ENCODE assay signal across 20 cellular contexts in the genomic region with DNA sequence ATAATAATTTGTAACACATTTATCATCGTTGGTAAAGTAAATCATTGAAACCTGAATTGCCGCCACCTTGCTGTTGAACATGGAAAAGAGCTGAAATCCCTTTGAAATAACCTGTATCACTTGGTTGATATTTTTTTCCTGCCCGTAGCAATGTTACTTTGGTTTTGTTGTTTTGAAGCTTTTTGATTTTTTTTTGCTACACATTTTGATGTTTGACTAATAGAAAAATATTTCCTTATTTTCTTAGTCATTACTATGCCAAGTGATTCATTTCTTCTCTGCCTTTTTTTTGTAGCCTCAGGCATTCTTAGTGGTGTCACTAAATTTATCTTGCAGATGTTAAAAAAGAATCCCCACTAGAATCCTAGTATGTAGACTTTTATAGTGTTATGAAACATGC.
DNase-seq lines count a peak whose midpoint lies in the region; TF ChIP-seq lines count a peak whose summit lies in the region.
"Had no signal": no experiment of that assay in that cellular context is flagged by ENCODE, and none has a peak within 500 bp of the region (broad histone marks: within the 10 kb centered on the region; RNA-seq: fewer than 3 reads in every experiment).

No MANE protein-coding gene starts in this region.

- WGBS in stomach, 5 donors: 58 to 78% (median 74%) methylated on average over 3 of the region's 3 CpGs

- intact Hi-C loops in stomach (cut with DNase I; ENCODE audit: low total_unique reads): no loop called here
- intact Hi-C loops in CD4-positive, alpha-beta memory T cell (cut with micrococcal nuclease): no loop called here

- H3K4me3 Mint-ChIP-seq in CD4-positive, alpha-beta memory T cell: no peak overlapping the region
- H3K4me3 Mint-ChIP-seq: activated CD8-positive, alpha-beta T cell treated with anti-CD3 and anti-CD28 coated beads for 36 hours; activated naive CD8-positive, alpha-beta T cell treated with anti-CD3 and anti-CD28 coated beads, Interleukin-2, amount 50 U/mL, for 24 hours; activated T-helper 1 cell treated with anti-CD3 and anti-CD28 coated beads, Interleukin-12 subunit alpha, Interleukin-12 subunit beta, Interleukin-2, Interleukin-4 antibody, amounts not matched to agents 30 ng/mL and 10 ng/mL and 1 ng/mL, durations not matched to agents 14 hours and 24 hours and 36 hours had no signal

- peaks cover 6 to 13% (median 8%) of the 10 kb centered on the region in 8 donors for H3K9me3 Mint-ChIP-seq in CD4-positive, alpha-beta memory T cell

- H3K4me1 ChIP-seq in ACC112 (ENCODE audit: control insufficient read depth, insufficient read depth, low read length, unreplicated experiment): peaks cover 14% of the 10 kb centered on the region
- H3K4me1 ChIP-seq in stomach: no peaks in the 10 kb centered on the region
- H3K4me1 ChIP-seq in CD4-positive, alpha-beta memory T cell (ENCODE audit: insufficient read depth, low read length): no peaks in the 10 kb centered on the region
- H3K4me1 ChIP-seq: Caco-2 had no signal

- POLR2A ChIA-PET in CD4-positive, alpha-beta memory T cell (lab: Charles Lee; ENCODE audit: partially characterized antibody): no interaction called here

- H3K27me3 Mint-ChIP-seq in CD4-positive, alpha-beta memory T cell: no peaks in the 10 kb centered on the region
- H3K27me3 Mint-ChIP-seq: activated CD8-positive, alpha-beta T cell treated with anti-CD3 and anti-CD28 coated beads for 36 hours; activated naive CD8-positive, alpha-beta T cell treated with anti-CD3 and anti-CD28 coated beads, Interleukin-2, amount 50 U/mL, for 24 hours had no signal

- CTCF ChIA-PET in CD4-positive, alpha-beta memory T cell (lab: Charles Lee; ENCODE audit: partially characterized antibody): no interaction called here

- H3K4me3 ChIP-seq in ACC112 (ENCODE audit: low read depth, low read length) (peak overlapping the region; percentile 66), HFF-Myc (replicated peaks; ENCODE audit: low read depth, low read length) (no peak overlapping the region), fibroblast of the aortic adventitia (ENCODE audit: low read depth, low read length) (no peak overlapping the region), stomach (no peak overlapping the region)
- no peak overlapping the region for H3K4me3 ChIP-seq in CD4-positive, alpha-beta memory T cell (ENCODE audit: low read length in 2 of 2)
- H3K4me3 ChIP-seq: heart right ventricle had no signal

- 0 out of 2 replicates have a peak, but pooled peaks cover 2% of the 10 kb centered on the region for H3K36me3 ChIP-seq in ACC112 (ENCODE audit: insufficient read depth, low read length)
- H3K36me3 ChIP-seq in stomach: no peaks in the 10 kb centered on the region
- H3K36me3 ChIP-seq in CD4-positive, alpha-beta memory T cell (ENCODE audit: insufficient read depth, low read length): no peaks in the 10 kb centered on the region
- H3K36me3 ChIP-seq: heart right ventricle had no signal

- no peaks in the 10 kb centered on the region for H3K27me3 ChIP-seq in ACC112 (ENCODE audit: insufficient read depth, low read length)
- no peaks in the 10 kb centered on the region for H3K27me3 ChIP-seq in stomach
- no peaks in the 10 kb centered on the region for H3K27me3 ChIP-seq in CD4-positive, alpha-beta memory T cell (ENCODE audit: insufficient read depth, low read length)
- H3K27me3 ChIP-seq: heart right ventricle had no signal

- no peaks in the 10 kb centered on the region for H3K79me2 ChIP-seq in ACC112 (ENCODE audit: control insufficient read depth, insufficient read depth, low read length, unreplicated experiment)

- H3K36me3 Mint-ChIP-seq in CD4-positive, alpha-beta memory T cell: no peaks in the 10 kb centered on the region

- TF ChIP-seq CTCF in HFF-Myc (IDR thresholded peaks at IDR 0.05; ENCODE audit: low read depth, low read length, missing control alignments) (no peak), fibroblast of the aortic adventitia (IDR thresholded peaks at IDR 0.05; ENCODE audit: insufficient read depth, low read length) (no peak), stomach (IDR thresholded peaks at IDR 0.05) (no peak)

- peaks cover 0 to 14% (median 6%) of the 10 kb centered on the region in 4 donors for H3K9me3 ChIP-seq in stomach
- peaks cover 0 to 5% of the 10 kb centered on the region in 2 donors for H3K9me3 ChIP-seq in CD4-positive, alpha-beta memory T cell (ENCODE audit: control insufficient read depth in 1 of 2, low read length in 2 of 2)
- H3K9me3 ChIP-seq: Caco-2 had no signal

- H3K4me1 Mint-ChIP-seq in CD4-positive, alpha-beta memory T cell: no peaks in the 10 kb centered on the region
- H3K4me1 Mint-ChIP-seq: activated naive CD8-positive, alpha-beta T cell treated with anti-CD3 and anti-CD28 coated beads, Interleukin-2, amount 50 U/mL, for 24 hours had no signal

- no peak for TF ChIP-seq POLR2A in stomach (IDR thresholded peaks at IDR 0.05)

- peak; percentile 10 for DNase-seq in HFF-Myc (ENCODE audit: extremely low read depth, low read depth)
- peak; percentile 58 for DNase-seq in amniotic stem cell (lab: John Stamatoyannopoulos, UW)
- peak; percentile 69 for DNase-seq in fibroblast of the aortic adventitia (ENCODE audit: low read depth)
- DNase-seq in DMS153 (lab: John Stamatoyannopoulos, UW): no peak
- DNase-seq in stomach: no peak
- DNase-seq in CD4-positive, alpha-beta memory T cell: no peak
- no peak for DNase-seq in stimulated activated CD4-positive, alpha-beta T cell treated with anti-CD3 and anti-CD28 coated beads, Interleukin-2, amount 100 ng/mL, for 48 hours
- DNase-seq: ACHN; activated CD8-positive, alpha-beta T cell treated with anti-CD3 and anti-CD28 coated beads for 36 hours; activated naive CD8-positive, alpha-beta T cell treated with anti-CD3 and anti-CD28 coated beads, Interleukin-2, amount 50 U/mL, for 24 hours; Caco-2; GF-D8; heart right ventricle; KG1; NCI-H1417; retina; stimulated activated CD4-positive, alpha-beta T cell treated with anti-CD3 and anti-CD28 coated beads, Interleukin-1b, Interleukin-23, amount 100 ng/mL, for 48 hours; T-helper 1 cell had no signal

- peak overlapping the region; percentile 70 for H3K27ac ChIP-seq in ACC112 (ENCODE audit: low read depth, low read length)
- no peak overlapping the region for H3K27ac ChIP-seq in stomach
- H3K27ac ChIP-seq in CD4-positive, alpha-beta memory T cell (ENCODE audit: low read depth, low read length): no peak overlapping the region

- no peak for TF ChIP-seq EP300 in stomach (IDR thresholded peaks at IDR 0.05)

- H2AFZ ChIP-seq in ACC112 (ENCODE audit: low read length, unreplicated experiment): peak overlapping the region; percentile 64

- no peak overlapping the region for H3K27ac Mint-ChIP-seq in CD4-positive, alpha-beta memory T cell
- H3K27ac Mint-ChIP-seq: activated CD8-positive, alpha-beta T cell treated with anti-CD3 and anti-CD28 coated beads for 36 hours; activated naive CD8-positive, alpha-beta T cell treated with anti-CD3 and anti-CD28 coated beads, Interleukin-2, amount 50 U/mL, for 24 hours; activated T-helper 1 cell treated with anti-CD3 and anti-CD28 coated beads, Interleukin-12 subunit alpha, Interleukin-12 subunit beta, Interleukin-2, Interleukin-4 antibody, amounts not matched to agents 30 ng/mL and 10 ng/mL and 1 ng/mL, durations not matched to agents 14 hours and 24 hours and 36 hours had no signal

Comparison
In these comparisons a context has a peak if more than half of its experiments do, and no peak if none do; other contexts are left out.
1. DNase-seq: peak in HFF-Myc (single experiment), amniotic stem cell (single experiment) and fibroblast of the aortic adventitia (single experiment); none in DMS153 (single experiment), stomach (single experiment), CD4-positive, alpha-beta memory T cell (0 of 5) and stimulated activated CD4-positive, alpha-beta T cell treated with anti-CD3 and anti-CD28 coated beads, Interleukin-2, amount 100 ng/mL, for 48 hours (0 of 2).